23 cellular contexts compared by ENCODE assay signal in genomic region chr11:2652857-2653643, GRCh38. TPM values are rescaled to one million over a fixed set of nuclear protein-coding genes. Genes with fewer than 3 reads are reported as not detected.
DNase-seq lines count a peak whose midpoint lies in the region; ATAC-seq and TF ChIP-seq lines count a peak whose summit lies in the region.
"Had no signal": no experiment of that assay in that cellular context is flagged by ENCODE, and none has a peak within 500 bp of the region (broad histone marks: within the 10 kb centered on the region; RNA-seq: fewer than 3 reads in every experiment).

No MANE protein-coding gene starts in this region.

- TF ChIP-seq POLR2A in vagina (IDR thresholded peaks at IDR 0.05), result no peak
- no peak for TF ChIP-seq POLR2A in upper lobe of left lung (IDR thresholded peaks at IDR 0.05)

- DNase-seq in left ventricle myocardium inferior (no peak), Right ventricle myocardium inferior (ENCODE audit: missing footprints) (no peak), colonic mucosa (peak; percentile 15), osteoblast (ENCODE audit: insufficient read length, low spot score, missing footprints) (peak; percentile 63), vagina (ENCODE audit: extremely low spot score in 2 of 2) (peak; percentile 72 to 79), SIG-M5 (lab: John Stamatoyannopoulos, UW) (no peak), upper lobe of left lung (no peak)
- DNase-seq in effector memory CD8-positive, alpha-beta T cell, result no peak
- DNase-seq: activated CD4-positive, alpha-beta T cell treated with anti-CD3 and anti-CD28 coated beads, Interleukin-2, amount 10 ng/mL, durations not matched to agents 7 days and 5 days; activated naive CD4-positive, alpha-beta T cell treated with Interleukin-2 at 50 U/mL for 16 hours; activated T-cell treated with anti-CD3 and anti-CD28 coated beads, Interleukin-2, amount 50 U/mL, for 48 hours; DMS79; NCI-H1048; NCI-H1694 treated with DMSO at 0.1 percent for 48 hours; retina; RPMI8226; stimulated activated CD4-positive, alpha-beta T cell treated with anti-CD3 and anti-CD28 coated beads, Interleukin-15, amount 100 ng/mL, for 24 hours; stimulated activated CD8-positive, alpha-beta memory T cell treated with anti-CD3 and anti-CD28 coated beads, Interleukin-4, amount 100 ng/mL, for 48 hours; WERI-Rb-1 had no signal

- 88 to 94% methylated on average over 3 of the region's 3 CpGs for WGBS in upper lobe of left lung, 2 donors

- H3K4me1 ChIP-seq in left ventricle myocardium inferior (peaks cover 12% of the 10 kb centered on the region), colonic mucosa (no peaks in the 10 kb centered on the region), osteoblast (ENCODE audit: insufficient read depth, low read length) (no peaks in the 10 kb centered on the region), vagina (no peaks in the 10 kb centered on the region), upper lobe of left lung (peaks cover 0 to 4% (median 2%) of the 10 kb centered on the region in 4 donors)
- H3K4me1 ChIP-seq: gastroesophageal sphincter, HAP-1 had no signal

- H3K4me2 ChIP-seq in osteoblast (ENCODE audit: insufficient read depth, low read length), result no peak overlapping the region

- H4K20me1 ChIP-seq in osteoblast (ENCODE audit: insufficient read depth, low read length), result no peaks in the 10 kb centered on the region
- H4K20me1 ChIP-seq: BLaER1 treated with 17β-estradiol and CSF1 and Interleukin-3, amounts not matched to agents 10 nM and 100 nM had no signal

- no peak for TF ChIP-seq EP300 in upper lobe of left lung (IDR thresholded peaks at IDR 0.05)

- no peak overlapping the region for H3K9ac ChIP-seq in colonic mucosa (ENCODE audit: low read depth in 2 of 2, low read length in 2 of 2)
- H3K9ac ChIP-seq: BLaER1 treated with 17β-estradiol and CSF1 and Interleukin-3, amounts not matched to agents 10 nM and 100 nM had no signal

- no peak for TF ChIP-seq CTCF in left ventricle myocardium inferior (IDR thresholded peaks at IDR 0.05; ENCODE audit: borderline replicate concordance)
- no peak for TF ChIP-seq CTCF in colonic mucosa (IDR thresholded peaks at IDR 0.05)
- no peak for TF ChIP-seq CTCF in osteoblast (IDR thresholded peaks at IDR 0.05; ENCODE audit: extremely low read depth, low read depth, low read length)
- no peak for TF ChIP-seq CTCF in vagina (IDR thresholded peaks at IDR 0.05)
- TF ChIP-seq CTCF in upper lobe of left lung (IDR thresholded peaks at IDR 0.05), result no peak

- peaks cover 21 to 23% of the 10 kb centered on the region in 2 donors for H3K27me3 Mint-ChIP-seq in effector memory CD8-positive, alpha-beta T cell
- H3K27me3 Mint-ChIP-seq: activated CD4-positive, alpha-beta T cell treated with anti-CD3 and anti-CD28 coated beads, Interleukin-2, amount 10 ng/mL, durations not matched to agents 7 days and 5 days had no signal

- no peaks in the 10 kb centered on the region for H3K79me2 ChIP-seq in osteoblast (ENCODE audit: insufficient read depth, low read length)

- intact Hi-C loops in left ventricle myocardium inferior (cut with micrococcal nuclease) (no loop called here), Right ventricle myocardium inferior (cut with DNase I) (no loop called here), colonic mucosa (cut with DNase I) (no loop called here), vagina (cut with DNase I) (no loop called here)

- peaks cover 12 to 25% of the 10 kb centered on the region in 2 donors for H3K9me3 Mint-ChIP-seq in effector memory CD8-positive, alpha-beta T cell

- no peak for ATAC-seq in Right ventricle myocardium inferior
- no peak for ATAC-seq in effector memory CD8-positive, alpha-beta T cell (replicated peaks)
- no peak for ATAC-seq in upper lobe of left lung (ENCODE audit: low FRiP score in 2 of 2)
- ATAC-seq: gastroesophageal sphincter had no signal

- peak overlapping the region; percentile 52 for H3K27ac ChIP-seq in left ventricle myocardium inferior (replicated peaks)
- H3K27ac ChIP-seq in colonic mucosa, result no peak overlapping the region
- H3K27ac ChIP-seq in osteoblast (ENCODE audit: low read depth, low read length), result no peak overlapping the region
- H3K27ac ChIP-seq in vagina, result no peak overlapping the region
- H3K27ac ChIP-seq in upper lobe of left lung, result no peak overlapping the region
- H3K27ac ChIP-seq: BLaER1 treated with 17β-estradiol and CSF1 and Interleukin-3, amounts not matched to agents 10 nM and 100 nM; coronary artery; gastroesophageal sphincter; WERI-Rb-1 had no signal

- H3K27me3 ChIP-seq in left ventricle myocardium inferior (ENCODE audit: low read depth), result no peaks in the 10 kb centered on the region
- H3K27me3 ChIP-seq in colonic mucosa, result no peaks in the 10 kb centered on the region
- H3K27me3 ChIP-seq in osteoblast (ENCODE audit: insufficient read depth, low read length), result no peaks in the 10 kb centered on the region
- no peaks in the 10 kb centered on the region for H3K27me3 ChIP-seq in vagina
- no peaks in the 10 kb centered on the region for H3K27me3 ChIP-seq in upper lobe of left lung
- H3K27me3 ChIP-seq: BLaER1 treated with 17β-estradiol and CSF1 and Interleukin-3, amounts not matched to agents 10 nM and 100 nM; gastroesophageal sphincter had no signal

- H3K4me3 Mint-ChIP-seq in effector memory CD8-positive, alpha-beta T cell, result no peak overlapping the region
- H3K4me3 Mint-ChIP-seq: activated CD4-positive, alpha-beta T cell treated with anti-CD3 and anti-CD28 coated beads, Interleukin-2, amount 10 ng/mL, durations not matched to agents 7 days and 5 days had no signal

- peaks cover 99% of the 10 kb centered on the region for H3K9me3 ChIP-seq in left ventricle myocardium inferior (replicated peaks)
- peaks cover 6% of the 10 kb centered on the region for H3K9me3 ChIP-seq in colonic mucosa
- peaks cover 23% of the 10 kb centered on the region for H3K9me3 ChIP-seq in osteoblast (ENCODE audit: low read depth, low read length)
- peaks cover 22% of the 10 kb centered on the region for H3K9me3 ChIP-seq in vagina
- H3K9me3 ChIP-seq in upper lobe of left lung, result peaks cover 18 to 63% (median 36%) of the 10 kb centered on the region in 4 donors
- H3K9me3 ChIP-seq: HAP-1 had no signal

- no peak overlapping the region for H3K27ac Mint-ChIP-seq in effector memory CD8-positive, alpha-beta T cell
- H3K27ac Mint-ChIP-seq: activated CD4-positive, alpha-beta T cell treated with anti-CD3 and anti-CD28 coated beads, Interleukin-2, amount 10 ng/mL, durations not matched to agents 7 days and 5 days had no signal

- H2AFZ ChIP-seq in osteoblast (ENCODE audit: low read length), result no peak overlapping the region

- H3K4me1 Mint-ChIP-seq in effector memory CD8-positive, alpha-beta T cell (ENCODE audit: low read depth in 2 of 2), result no peaks in the 10 kb centered on the region
- H3K4me1 Mint-ChIP-seq: activated CD4-positive, alpha-beta T cell treated with anti-CD3 and anti-CD28 coated beads, Interleukin-2, amount 10 ng/mL, durations not matched to agents 7 days and 5 days had no signal

- H3K4me3 ChIP-seq in left ventricle myocardium inferior (no peak overlapping the region), colonic mucosa (no peak overlapping the region), osteoblast (ENCODE audit: insufficient read depth, low read length) (no peak overlapping the region), vagina (no peak overlapping the region), upper lobe of left lung (no peak overlapping the region)
- H3K4me3 ChIP-seq: BLaER1 treated with 17β-estradiol and CSF1 and Interleukin-3, amounts not matched to agents 10 nM and 100 nM; coronary artery; gastroesophageal sphincter; HAP-1 had no signal

- H3K36me3 Mint-ChIP-seq in effector memory CD8-positive, alpha-beta T cell (ENCODE audit: insufficient read depth), result no peaks in the 10 kb centered on the region

- H3K36me3 ChIP-seq in left ventricle myocardium inferior (no peaks in the 10 kb centered on the region), colonic mucosa (no peaks in the 10 kb centered on the region), osteoblast (ENCODE audit: insufficient read depth, low read length) (no peaks in the 10 kb centered on the region), vagina (no peaks in the 10 kb centered on the region), upper lobe of left lung (no peaks in the 10 kb centered on the region)
- H3K36me3 ChIP-seq: gastroesophageal sphincter, HAP-1, WERI-Rb-1 had no signal

RNA-seq across cellular contexts. Expression of gene KCNQ1OT1, which starts 46.7 kb away (rescaled TPM):
- 0.33 TPM for total RNA-seq in left ventricle myocardium inferior
- 0.32 TPM for total RNA-seq in Right ventricle myocardium inferior
- total RNA-seq in colonic mucosa, result 1 to 10 TPM in 1 of 2 donors, under 1 TPM in 1; 0.77 to 1.5 TPM
- 5.1 and 6.2 TPM in 2 replicates for total RNA-seq in osteoblast
- total RNA-seq in vagina, result 3.4 TPM
- 1 to 10 TPM; 1.1 to 6.3 (median 4.1) TPM for total RNA-seq in upper lobe of left lung

Comparison
In these comparisons a context has a peak if more than half of its experiments do, and no peak if none do; other contexts are left out.
1. DNase-seq: peak in colonic mucosa (single experiment), osteoblast (single experiment) and vagina (2 of 2); none in left ventricle myocardium inferior (single experiment), Right ventricle myocardium inferior (single experiment), SIG-M5 (single experiment), effector memory CD8-positive, alpha-beta T cell (0 of 3) and upper lobe of left lung (0 of 2).